Comparison of ENCODE assay signal across 8 cellular contexts in the genomic region with DNA sequence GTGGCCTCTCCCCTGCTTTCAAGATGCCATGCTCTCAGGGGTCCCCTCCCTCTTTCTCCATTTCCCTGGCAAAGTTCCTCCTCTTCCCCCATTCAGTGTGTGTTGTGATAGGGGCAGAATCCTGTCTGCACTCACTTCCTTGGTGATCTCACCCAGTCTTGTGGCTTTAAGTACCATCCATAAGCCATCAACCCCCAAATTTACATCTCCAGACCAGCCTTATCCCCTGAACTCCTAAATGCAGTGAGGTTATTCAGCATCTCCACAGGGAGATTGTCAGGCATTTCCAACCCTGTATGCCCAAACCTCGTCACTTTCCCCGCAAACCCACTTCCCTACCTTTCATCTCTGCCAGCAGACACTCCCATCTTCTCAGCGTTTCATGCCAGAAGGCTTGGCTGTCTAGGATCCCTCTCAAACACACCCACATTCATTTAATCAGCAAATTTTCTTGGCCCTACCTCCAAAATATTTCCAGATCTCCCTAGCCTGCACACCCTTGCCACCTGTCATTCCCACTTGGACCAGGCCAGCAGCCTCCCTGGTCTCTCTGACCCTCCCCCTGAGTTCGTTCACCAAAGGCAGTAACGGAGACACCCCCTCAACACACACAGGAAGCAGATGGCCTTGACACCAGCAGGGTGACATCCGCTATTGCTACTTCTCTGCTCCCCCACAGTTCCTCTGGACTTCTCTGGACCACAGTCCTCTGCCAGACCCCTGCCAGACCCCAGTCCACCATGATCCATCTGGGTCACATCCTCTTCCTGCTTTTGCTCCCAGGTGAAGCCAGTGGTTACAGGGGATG.
A peak's percentile ranks its signal among the peaks of the same experiment; 100 is the strongest.
DNase-seq lines count a peak whose midpoint lies in the region; ATAC-seq, FAIRE-seq and TF ChIP-seq lines count a peak whose summit lies in the region.

A gene with protein sequence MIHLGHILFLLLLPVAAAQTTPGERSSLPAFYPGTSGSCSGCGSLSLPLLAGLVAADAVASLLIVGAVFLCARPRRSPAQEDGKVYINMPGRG (plus strand): TSS at position 676 of the 808 bp plus-strand sequence. CDS start 65 bp downstream, at position 741.

- H3K36me3 Mint-ChIP-seq in stimulated activated effector memory CD8-positive, alpha-beta T cell treated with anti-CD3 and anti-CD28 coated beads, Interleukin-12 subunit alpha, Interleukin-12 subunit beta, amount 100 ng/mL, for 72 hours = peaks cover 67% of the 10 kb centered on the region

- peaks cover 56% of the 10 kb centered on the region for H3K4me1 ChIP-seq in Loucy (ENCODE audit: insufficient read depth, low read length, poor library complexity, severe bottlenecking)

- no peak for TF ChIP-seq CTCF in Loucy (conservative IDR thresholded peaks at IDR 0.05; ENCODE audit: low read length)

- peak within 1 kb of the TSS; percentile 40; the same call in 1 of the 2 replicates for H2AFZ ChIP-seq in Loucy (ENCODE audit: low read length)

- H3F3A ChIP-seq in Loucy (ENCODE audit: low read depth) = no peaks in the 10 kb centered on the region

- H3K9me2 ChIP-seq in Loucy (replicated peaks; ENCODE audit: low read depth, low read length) = no peaks in the 10 kb centered on the region

- FAIRE-seq in G401.6 (lab: Jason Lieb, UNC) = peak; percentile 3

- peaks cover 3% of the 10 kb centered on the region for H4K20me1 ChIP-seq in Loucy (ENCODE audit: insufficient read depth, low read length, poor library complexity, severe bottlenecking)

- H3K9me3 Mint-ChIP-seq in stimulated activated effector memory CD8-positive, alpha-beta T cell treated with anti-CD3 and anti-CD28 coated beads, Interleukin-12 subunit alpha, Interleukin-12 subunit beta, amount 100 ng/mL, for 72 hours = no peaks in the 10 kb centered on the region

- peak; percentile 40 for ATAC-seq in stimulated activated effector memory CD8-positive, alpha-beta T cell treated with anti-CD3 and anti-CD28 coated beads, Interleukin-12 subunit alpha, Interleukin-12 subunit beta, amount 100 ng/mL, for 72 hours
- no peak for ATAC-seq in GM21825 (IDR thresholded peaks at IDR 0.05; ENCODE audit: unreplicated experiment)

- peak within 1 kb of the TSS; percentile 91 for H3K4me2 ChIP-seq in Loucy (ENCODE audit: low read depth, low read length, poor library complexity, severe bottlenecking)

- peaks cover 75% of the 10 kb centered on the region for H3K4me1 Mint-ChIP-seq in stimulated activated effector memory CD8-positive, alpha-beta T cell treated with anti-CD3 and anti-CD28 coated beads, Interleukin-12 subunit alpha, Interleukin-12 subunit beta, amount 100 ng/mL, for 72 hours

- H3K36me3 ChIP-seq in Loucy (ENCODE audit: insufficient read depth, low read length) = peaks cover 2% of the 10 kb centered on the region; the same call in 1 of the 2 replicates

- H3K79me2 ChIP-seq in Loucy (ENCODE audit: insufficient read depth, low read length) = peaks cover 38% of the 10 kb centered on the region

- peak; percentile 63 to 65 for DNase-seq in activated T-cell treated with anti-CD3 and anti-CD28 coated beads, Interleukin-2, amount 50 U/mL, for 48 hours
- DNase-seq in glomerular visceral epithelial cell (ENCODE audit: extremely low spot score) (peak; percentile 37), OCI-M2 (lab: John Stamatoyannopoulos, UW; ENCODE audit: unreplicated experiment) (no peak), hepatic stellate cell (ENCODE audit: low spot score) (no peak)
- DNase-seq in stimulated activated effector memory CD8-positive, alpha-beta T cell treated with anti-CD3 and anti-CD28 coated beads, Interleukin-12 subunit alpha, Interleukin-12 subunit beta, amount 100 ng/mL, for 72 hours (ENCODE audit: low spot score in 2 of 2) = peak; percentile 24 to 78

- H3K27me3 ChIP-seq in Loucy (ENCODE audit: insufficient read depth, low read length, poor library complexity, severe bottlenecking) = no peaks in the 10 kb centered on the region

- H3K9me3 ChIP-seq in Loucy (ENCODE audit: insufficient read depth, low read depth, low read length) = no peaks in the 10 kb centered on the region

- H3K27ac Mint-ChIP-seq in stimulated activated effector memory CD8-positive, alpha-beta T cell treated with anti-CD3 and anti-CD28 coated beads, Interleukin-12 subunit alpha, Interleukin-12 subunit beta, amount 100 ng/mL, for 72 hours = peak within 1 kb of the TSS; percentile 99

- peak within 1 kb of the TSS; percentile 88 for H3K9ac ChIP-seq in Loucy (ENCODE audit: low read depth, low read length, poor library complexity, severe bottlenecking)

- peak within 1 kb of the TSS; percentile 82 for H3K4me3 ChIP-seq in Loucy (ENCODE audit: low read length, poor library complexity, severe bottlenecking)

- peak within 1 kb of the TSS; percentile 84 for H3K4me3 Mint-ChIP-seq in stimulated activated effector memory CD8-positive, alpha-beta T cell treated with anti-CD3 and anti-CD28 coated beads, Interleukin-12 subunit alpha, Interleukin-12 subunit beta, amount 100 ng/mL, for 72 hours

Comparison
In these comparisons a context has a peak if more than half of its experiments do, and no peak if none do; other contexts are left out.
1. DNase-seq: peak in activated T-cell treated with anti-CD3 and anti-CD28 coated beads, Interleukin-2, amount 50 U/mL, for 48 hours (2 of 2), glomerular visceral epithelial cell (single experiment) and stimulated activated effector memory CD8-positive, alpha-beta T cell treated with anti-CD3 and anti-CD28 coated beads, Interleukin-12 subunit alpha, Interleukin-12 subunit beta, amount 100 ng/mL, for 72 hours (2 of 2); none in OCI-M2 (single experiment) and hepatic stellate cell (single experiment).